In genomic region chr10:79400567-79401004, GRCh38 we compare ENCODE assay signal across 8 cellular contexts. TPM values are rescaled to one million over a fixed set of nuclear protein-coding genes. Genes with fewer than 3 reads are reported as not detected.
A peak's percentile ranks its signal among the peaks of the same experiment; 100 is the strongest.
DNase-seq lines count a peak whose midpoint lies in the region; ATAC-seq and TF ChIP-seq lines count a peak whose summit lies in the region.

No MANE protein-coding gene starts in this region.

- no peak for ATAC-seq in HG03139 (IDR thresholded peaks at IDR 0.05; ENCODE audit: unreplicated experiment)

- intact Hi-C loops in adrenal gland (cut with DNase I): loop anchor here in 1 of 2 donors (5.0 kb wide), 1 partner anchor 42 kb away; no protein-coding TSS in a partner anchor

- H3K27ac ChIP-seq in HEK293 (ENCODE audit: extremely low read depth, low read depth, low read length) (no peak overlapping the region), RWPE1 (no peak overlapping the region), adrenal gland (peak overlapping the region in 1 of 5 donors; percentile 88)

- TF ChIP-seq CTCF in HEK293 (tag by site-specific recombination; IDR thresholded peaks at IDR 0.05) (peak; percentile 46), RWPE1 (conservative IDR thresholded peaks at IDR 0.05; ENCODE audit: low read depth) (no peak; the same call in 1 of the 2 replicates), adrenal gland (IDR thresholded peaks at IDR 0.05) (peak; percentile 16 to 70 (median 58))

- DNase-seq in ELF-1 (ENCODE audit: low read depth, low spot score) (peak; percentile 78), RWPE1 (ENCODE audit: low spot score) (peak; percentile 54), adrenal gland (peak in 3 of 7 donors; percentile 45 to 58 (median 58)), iris pigment epithelial cell (ENCODE audit: low read depth) (peak; percentile 29), kidney glomerular epithelial cell (lab: John Stamatoyannopoulos, UW) (no peak)
- peak; percentile 14 for DNase-seq in stimulated activated CD8-positive, alpha-beta memory T cell treated with anti-CD3 and anti-CD28 coated beads, Interleukin-15, amount 100 ng/mL, for 1 hour (ENCODE audit: low read depth)

- H3K27me3 ChIP-seq in adrenal gland: no peaks in the 10 kb centered on the region

- no peak overlapping the region for H3K4me3 ChIP-seq in HEK293 (ENCODE audit: low read depth, low read length)
- no peak overlapping the region for H3K4me3 ChIP-seq in adrenal gland

- CTCF ChIA-PET in HEK293 (lab: Yijun Ruan, JAX) (interaction anchor here (0.6 to 2.9 kb wide), 29 partner anchors 8 to 349 kb away, joined by 3 to 16 read pairs (median 4); no protein-coding TSS in a partner anchor), RWPE1 (lab: Yijun Ruan, JAX) (interaction anchor here (0.7 to 1.6 kb wide), 2 partner anchors 87 to 95 kb away, joined by 3 to 4 read pairs; no protein-coding TSS in a partner anchor)

- POLR2A ChIA-PET in HEK293 (lab: Yijun Ruan, JAX) (no interaction called here), RWPE1 (lab: Yijun Ruan, JAX; ENCODE audit: low non-redundant PET) (no interaction called here)

- WGBS in adrenal gland, 4 donors: 24 to 61% (median 51%) methylated on average over 3 of the region's 3 CpGs

- H3K4me1 ChIP-seq in HEK293 (ENCODE audit: control insufficient read depth, insufficient read depth, low read length) (peaks cover 11% of the 10 kb centered on the region), adrenal gland (replicated peaks in 1 of 2) (peaks cover 25 to 87% of the 10 kb centered on the region in 2 donors)

- TF ChIP-seq POLR2A in adrenal gland (IDR thresholded peaks at IDR 0.05): no peak

- H3K36me3 ChIP-seq in HEK293 (ENCODE audit: control insufficient read depth in 2 of 2, insufficient read depth in 1 of 2, low read length in 2 of 2): no peaks in the 10 kb centered on the region
- H3K36me3 ChIP-seq in adrenal gland (replicated peaks in 1 of 2): no peaks in the 10 kb centered on the region

- H3K9me3 ChIP-seq in HEK293 (ENCODE audit: control insufficient read depth, insufficient read depth, low read depth, low read length) (no peaks in the 10 kb centered on the region), adrenal gland (replicated peaks in 1 of 3) (no peaks in the 10 kb centered on the region)

TF ChIP-seq in HEK293, 187 proteins besides CTCF, POLR2A, EP300 and RAD21:
- peak; percentile 49 for TF ChIP-seq ZNF654 (tag by site-specific recombination; IDR thresholded peaks at IDR 0.05; ENCODE audit: low read depth)
- no peak for TF ChIP-seq ZNF174 (tag by site-specific recombination; IDR thresholded peaks at IDR 0.05)
- TF ChIP-seq GLIS2 (tag by site-specific recombination; IDR thresholded peaks at IDR 0.05): peak; percentile 29; the same call in 1 of the 2 replicates
- 0 out of 2 replicates have a peak, but pooled peaks have one; percentile 20 for TF ChIP-seq SP7 (tag by site-specific recombination; IDR thresholded peaks at IDR 0.05)
- TF ChIP-seq ZSCAN30 (tag by site-specific recombination; IDR thresholded peaks at IDR 0.05): 0 out of 2 replicates have a peak, but pooled peaks have one; percentile 34
- TF ChIP-seq ZSCAN5A (tag by site-specific recombination; IDR thresholded peaks at IDR 0.05): no peak
- peak; percentile 61 for TF ChIP-seq PATZ1 (tag by site-specific recombination; IDR thresholded peaks at IDR 0.05)
- TF ChIP-seq ZNF571 (tag by site-specific recombination; IDR thresholded peaks at IDR 0.05): no peak
- TF ChIP-seq ZIC2 (tag by site-specific recombination; IDR thresholded peaks at IDR 0.05): peak; percentile 76
- TF ChIP-seq ZFP41 (tag by site-specific recombination; IDR thresholded peaks at IDR 0.05; ENCODE audit: borderline replicate concordance): no peak
- no peak for TF ChIP-seq FEZF1 (tag by site-specific recombination; IDR thresholded peaks at IDR 0.05)
- TF ChIP-seq ZNF596 (tag by site-specific recombination; IDR thresholded peaks at IDR 0.05): no peak
- TF ChIP-seq, protein P1, sequence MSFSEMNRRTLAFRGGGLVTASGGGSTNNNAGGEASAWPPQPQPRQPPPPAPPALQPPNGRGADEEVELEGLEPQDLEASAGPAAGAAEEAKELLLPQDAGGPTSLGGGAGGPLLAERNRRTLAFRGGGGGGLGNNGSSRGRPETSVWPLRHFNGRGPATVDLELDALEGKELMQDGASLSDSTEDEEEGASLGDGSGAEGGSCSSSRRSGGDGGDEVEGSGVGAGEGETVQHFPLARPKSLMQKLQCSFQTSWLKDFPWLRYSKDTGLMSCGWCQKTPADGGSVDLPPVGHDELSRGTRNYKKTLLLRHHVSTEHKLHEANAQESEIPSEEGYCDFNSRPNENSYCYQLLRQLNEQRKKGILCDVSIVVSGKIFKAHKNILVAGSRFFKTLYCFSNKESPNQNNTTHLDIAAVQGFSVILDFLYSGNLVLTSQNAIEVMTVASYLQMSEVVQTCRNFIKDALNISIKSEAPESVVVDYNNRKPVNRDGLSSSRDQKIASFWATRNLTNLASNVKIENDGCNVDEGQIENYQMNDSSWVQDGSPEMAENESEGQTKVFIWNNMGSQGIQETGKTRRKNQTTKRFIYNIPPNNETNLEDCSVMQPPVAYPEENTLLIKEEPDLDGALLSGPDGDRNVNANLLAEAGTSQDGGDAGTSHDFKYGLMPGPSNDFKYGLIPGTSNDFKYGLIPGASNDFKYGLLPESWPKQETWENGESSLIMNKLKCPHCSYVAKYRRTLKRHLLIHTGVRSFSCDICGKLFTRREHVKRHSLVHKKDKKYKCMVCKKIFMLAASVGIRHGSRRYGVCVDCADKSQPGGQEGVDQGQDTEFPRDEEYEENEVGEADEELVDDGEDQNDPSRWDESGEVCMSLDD (tag by site-specific recombination; IDR thresholded peaks at IDR 0.05): 0 out of 2 replicates have a peak, but pooled peaks have one; percentile 13
- no peak for TF ChIP-seq ZBTB20 (tag by site-specific recombination; IDR thresholded peaks at IDR 0.05)
- no peak for TF ChIP-seq ZNF530 (tag by site-specific recombination; IDR thresholded peaks at IDR 0.05; ENCODE audit: low read depth)
- TF ChIP-seq ZNF521 (tag by site-specific recombination; IDR thresholded peaks at IDR 0.05): no peak
- TF ChIP-seq GFI1B (tag by site-specific recombination; IDR thresholded peaks at IDR 0.05): no peak
- TF ChIP-seq SETDB1 (IDR thresholded peaks at IDR 0.05; ENCODE audit: insufficient read length, low read length): no peak
- TF ChIP-seq ZNF558 (tag by site-specific recombination; IDR thresholded peaks at IDR 0.05): no peak
- no peak for TF ChIP-seq ZNF747 (tag by site-specific recombination; IDR thresholded peaks at IDR 0.05)
- TF ChIP-seq ZNF335 (tag by site-specific recombination; conservative IDR thresholded peaks at IDR 0.05): no peak
- TF ChIP-seq ZNF776 (tag by site-specific recombination; IDR thresholded peaks at IDR 0.05; ENCODE audit: borderline replicate concordance): no peak

RNA-seq across cellular contexts. Expression of gene ZCCHC24, which starts 44.8 kb away (rescaled TPM):
- 10 to 100 TPM; 21.7 to 49.0 (median 28.8) TPM for total RNA-seq in adrenal gland
- 10 to 100 TPM in 2 of 3 donors, 1 to 10 TPM in 1; 8.7 to 19.9 (median 12.9) TPM for polyA plus RNA-seq in adrenal gland

RNA-seq across cellular contexts. Expression of gene PPIF, which starts 53.3 kb away (rescaled TPM):
- 100 to 1,000 TPM; 179 to 619 (median 259) TPM for total RNA-seq in adrenal gland
- polyA plus RNA-seq in adrenal gland: 100 to 1,000 TPM in 1 of 3 donors, 10 to 100 TPM in 2; 43.8 to 564 (median 74.3) TPM
